ENCODE assay signal across 8 cellular contexts in the genomic region with DNA sequence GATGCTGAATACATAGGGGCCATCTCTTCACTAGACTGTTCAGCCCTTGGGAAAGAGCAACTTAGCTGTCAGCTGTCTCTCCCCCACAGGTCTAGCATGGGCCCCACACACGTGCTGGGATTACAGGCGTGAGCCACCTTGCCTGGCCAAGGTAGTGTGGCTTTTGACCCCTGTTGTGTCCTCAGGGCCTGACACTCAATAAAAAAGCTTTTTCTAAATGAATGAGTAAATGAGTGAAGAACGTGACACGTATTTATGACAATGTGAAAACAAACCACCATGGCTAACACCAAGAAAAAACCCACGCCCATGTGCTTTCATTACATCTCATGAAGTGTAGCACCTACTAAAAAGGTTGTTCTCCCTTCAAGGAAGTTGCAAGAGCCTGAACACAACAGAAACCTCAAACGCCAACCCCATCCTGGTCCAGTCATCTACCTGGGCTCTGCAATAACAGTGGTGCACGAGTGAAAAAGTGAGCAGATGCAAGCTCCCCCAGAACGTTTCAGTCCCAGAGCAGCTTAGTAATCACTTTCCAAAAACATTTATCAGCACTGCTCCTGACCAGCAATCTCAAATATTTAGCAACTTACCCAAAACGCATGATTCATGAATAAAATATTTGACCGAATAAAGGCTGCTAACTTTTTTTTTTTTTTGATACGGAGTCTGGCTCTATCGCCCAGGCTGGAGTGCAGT. TPM values are rescaled to one million over a fixed set of nuclear protein-coding genes. Genes with fewer than 3 reads are reported as not detected.
DNase-seq lines count a peak whose midpoint lies in the region; ATAC-seq, FAIRE-seq and TF ChIP-seq lines count a peak whose summit lies in the region.

No MANE protein-coding gene starts in this region.

- H3K9ac ChIP-seq in SK-N-SH (no peak overlapping the region), colonic mucosa (ENCODE audit: low read depth in 2 of 2, low read length in 2 of 2) (no peak overlapping the region)

- H3K27ac ChIP-seq in SK-N-SH (ENCODE audit: low read depth in 2 of 2, low read length in 1 of 2) (peak overlapping the region in 1 of 2 experiments; percentile 37; a peak in 3 of 4 replicates), colonic mucosa (peak overlapping the region; percentile 25), pancreas (no peak overlapping the region)

- H3K4me3 ChIP-seq in GM12864 (ENCODE audit: low read depth, low read length) (no peak overlapping the region), SK-N-SH (ENCODE audit: low read depth in 2 of 2, low read length in 1 of 2) (no peak overlapping the region), colonic mucosa (no peak overlapping the region), pancreas (no peak overlapping the region)

- peaks cover 0 to 9% of the 10 kb centered on the region in 2 experiments for H3K36me3 ChIP-seq in SK-N-SH (replicated peaks in 1 of 2; ENCODE audit: control insufficient read depth in 1 of 2, insufficient read depth in 2 of 2, low read length in 1 of 2)
- no peaks in the 10 kb centered on the region for H3K36me3 ChIP-seq in colonic mucosa
- no peaks in the 10 kb centered on the region for H3K36me3 ChIP-seq in pancreas

- CTCF ChIA-PET in SK-N-SH (lab: Yijun Ruan, JAX): interaction anchor here (1.4 kb wide), 1 partner anchor 11 kb away, joined by 4 read pairs; no protein-coding TSS in a partner anchor

- no peak overlapping the region for H3K4me3 Mint-ChIP-seq in glutamatergic neuron (ENCODE audit: unreplicated experiment)

- H3F3A ChIP-seq in SK-N-SH (replicated peaks; ENCODE audit: insufficient read depth): peaks cover 14% of the 10 kb centered on the region

- H3K9me3 ChIP-seq in SK-N-SH: no peaks in the 10 kb centered on the region
- H3K9me3 ChIP-seq in colonic mucosa: no peaks in the 10 kb centered on the region
- H3K9me3 ChIP-seq in pancreas: no peaks in the 10 kb centered on the region

- no peak for TF ChIP-seq RAD21 in SK-N-SH (IDR thresholded peaks at IDR 0.05; ENCODE audit: low read length)

- peaks cover 9% of the 10 kb centered on the region for H3K9me3 Mint-ChIP-seq in glutamatergic neuron (ENCODE audit: unreplicated experiment)

- H4K20me1 ChIP-seq in SK-N-SH (ENCODE audit: insufficient read depth): peaks cover 33% of the 10 kb centered on the region

- H3K27me3 ChIP-seq in SK-N-SH (ENCODE audit: insufficient read depth): no peaks in the 10 kb centered on the region
- H3K27me3 ChIP-seq in colonic mucosa: no peaks in the 10 kb centered on the region
- H3K27me3 ChIP-seq in pancreas: no peaks in the 10 kb centered on the region

- POLR2A ChIA-PET in SK-N-SH (lab: Yijun Ruan, JAX): no interaction called here

- H3K27ac Mint-ChIP-seq in glutamatergic neuron (ENCODE audit: unreplicated experiment): no peak overlapping the region

- H3K36me3 Mint-ChIP-seq in glutamatergic neuron (ENCODE audit: unreplicated experiment): no peaks in the 10 kb centered on the region

- DNase-seq in GM12864 (ENCODE audit: low read depth) (peak; percentile 69), HCEC 1CT (peak; percentile 91), SK-N-SH (no peak), colonic mucosa (no peak), pancreas (no peak), glutamatergic neuron (no peak), NCI-H187 treated with DMSO at 0.1 percent for 48 hours (lab: John Stamatoyannopoulos, UW) (no peak)
- DNase-seq in stimulated activated CD4-positive, alpha-beta T cell treated with anti-CD3 and anti-CD28 coated beads, Interleukin-1b, Interleukin-23, amount 100 ng/mL, for 24 hours (ENCODE audit: low read depth in 4 of 4, low spot score in 1 of 4): peak; percentile 37 to 66 (median 53)

- intact Hi-C loops in colonic mucosa (cut with DNase I) (no loop called here), pancreas (cut with DNase I) (no loop called here)

- H3K4me1 ChIP-seq in SK-N-SH (ENCODE audit: control insufficient read depth in 1 of 2, insufficient read depth in 2 of 2, low read depth in 1 of 2, low read length in 1 of 2) (peaks cover 7 to 25% of the 10 kb centered on the region in 2 experiments), colonic mucosa (peaks cover 5% of the 10 kb centered on the region), pancreas (peaks cover under 1 to 25% (median 13%) of the 10 kb centered on the region in 3 donors)

- H2AFZ ChIP-seq in SK-N-SH (ENCODE audit: low read depth): no peak overlapping the region

- 35% methylated on average over 12 of the region's 12 CpGs for WGBS in SK-N-SH (ENCODE audit: low lambda C conversion rate)
- 52 to 61% methylated on average over 12 of the region's 12 CpGs for WGBS in pancreas, 2 donors

- H3K4me2 ChIP-seq in SK-N-SH: peak overlapping the region; percentile 67

- TF ChIP-seq CTCF in GM12864 (IDR thresholded peaks at IDR 0.05; ENCODE audit: low read depth, low read length, missing control alignments) (no peak), SK-N-SH (IDR thresholded peaks at IDR 0.05) (no peak), colonic mucosa (IDR thresholded peaks at IDR 0.05) (no peak), pancreas (IDR thresholded peaks at IDR 0.05) (no peak), glutamatergic neuron (IDR thresholded peaks at IDR 0.05; ENCODE audit: partially characterized antibody, unreplicated experiment) (no peak)

- peaks cover 87% of the 10 kb centered on the region for H3K79me2 ChIP-seq in SK-N-SH (ENCODE audit: insufficient read depth)

- no peak for ATAC-seq in pancreas

- peaks cover 5% of the 10 kb centered on the region for H3K4me1 Mint-ChIP-seq in glutamatergic neuron (ENCODE audit: low read depth, unreplicated experiment)

- peaks cover 3% of the 10 kb centered on the region for H3K27me3 Mint-ChIP-seq in glutamatergic neuron (ENCODE audit: unreplicated experiment)

- TF ChIP-seq EP300 in SK-N-SH (IDR thresholded peaks at IDR 0.05; ENCODE audit: borderline replicate concordance in 1 of 2, low read depth in 1 of 2, low read length in 1 of 2): peak in 1 of 2 experiments; percentile 43; a peak in 1 of 4 replicates

- H3K9me2 ChIP-seq in SK-N-SH: no peaks in the 10 kb centered on the region

- FAIRE-seq in pancreas (lab: Jason Lieb, UNC): no peak

TF ChIP-seq in SK-N-SH, 30 proteins besides CTCF, POLR2A, EP300 and RAD21 (continues in another document):
- TF ChIP-seq TCF12 (IDR thresholded peaks at IDR 0.05): peak; percentile 58; the same call in 1 of the 2 replicates
- 0 out of 2 replicates have a peak, but pooled peaks have one; percentile 28 for TF ChIP-seq RXRA (IDR thresholded peaks at IDR 0.05; ENCODE audit: borderline replicate concordance, low read depth)
- no peak for TF ChIP-seq SMC3 (IDR thresholded peaks at IDR 0.05; ENCODE audit: low read depth, low read length)
- TF ChIP-seq FOSL2 (IDR thresholded peaks at IDR 0.05; ENCODE audit: borderline replicate concordance, low read depth): peak; percentile 69
- TF ChIP-seq JUND (IDR thresholded peaks at IDR 0.05): peak; percentile 92
- TF ChIP-seq, protein P1, sequence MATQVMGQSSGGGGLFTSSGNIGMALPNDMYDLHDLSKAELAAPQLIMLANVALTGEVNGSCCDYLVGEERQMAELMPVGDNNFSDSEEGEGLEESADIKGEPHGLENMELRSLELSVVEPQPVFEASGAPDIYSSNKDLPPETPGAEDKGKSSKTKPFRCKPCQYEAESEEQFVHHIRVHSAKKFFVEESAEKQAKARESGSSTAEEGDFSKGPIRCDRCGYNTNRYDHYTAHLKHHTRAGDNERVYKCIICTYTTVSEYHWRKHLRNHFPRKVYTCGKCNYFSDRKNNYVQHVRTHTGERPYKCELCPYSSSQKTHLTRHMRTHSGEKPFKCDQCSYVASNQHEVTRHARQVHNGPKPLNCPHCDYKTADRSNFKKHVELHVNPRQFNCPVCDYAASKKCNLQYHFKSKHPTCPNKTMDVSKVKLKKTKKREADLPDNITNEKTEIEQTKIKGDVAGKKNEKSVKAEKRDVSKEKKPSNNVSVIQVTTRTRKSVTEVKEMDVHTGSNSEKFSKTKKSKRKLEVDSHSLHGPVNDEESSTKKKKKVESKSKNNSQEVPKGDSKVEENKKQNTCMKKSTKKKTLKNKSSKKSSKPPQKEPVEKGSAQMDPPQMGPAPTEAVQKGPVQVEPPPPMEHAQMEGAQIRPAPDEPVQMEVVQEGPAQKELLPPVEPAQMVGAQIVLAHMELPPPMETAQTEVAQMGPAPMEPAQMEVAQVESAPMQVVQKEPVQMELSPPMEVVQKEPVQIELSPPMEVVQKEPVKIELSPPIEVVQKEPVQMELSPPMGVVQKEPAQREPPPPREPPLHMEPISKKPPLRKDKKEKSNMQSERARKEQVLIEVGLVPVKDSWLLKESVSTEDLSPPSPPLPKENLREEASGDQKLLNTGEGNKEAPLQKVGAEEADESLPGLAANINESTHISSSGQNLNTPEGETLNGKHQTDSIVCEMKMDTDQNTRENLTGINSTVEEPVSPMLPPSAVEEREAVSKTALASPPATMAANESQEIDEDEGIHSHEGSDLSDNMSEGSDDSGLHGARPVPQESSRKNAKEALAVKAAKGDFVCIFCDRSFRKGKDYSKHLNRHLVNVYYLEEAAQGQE (IDR thresholded peaks at IDR 0.05; ENCODE audit: low read depth, low read length): no peak
- no peak for TF ChIP-seq GABPA (IDR thresholded peaks at IDR 0.05; ENCODE audit: low read depth)
- TF ChIP-seq TEAD4 (IDR thresholded peaks at IDR 0.05; ENCODE audit: borderline replicate concordance, insufficient read depth): peak; percentile 82
- TF ChIP-seq ELF1 (IDR thresholded peaks at IDR 0.05): no peak
- TF ChIP-seq, protein P2, sequence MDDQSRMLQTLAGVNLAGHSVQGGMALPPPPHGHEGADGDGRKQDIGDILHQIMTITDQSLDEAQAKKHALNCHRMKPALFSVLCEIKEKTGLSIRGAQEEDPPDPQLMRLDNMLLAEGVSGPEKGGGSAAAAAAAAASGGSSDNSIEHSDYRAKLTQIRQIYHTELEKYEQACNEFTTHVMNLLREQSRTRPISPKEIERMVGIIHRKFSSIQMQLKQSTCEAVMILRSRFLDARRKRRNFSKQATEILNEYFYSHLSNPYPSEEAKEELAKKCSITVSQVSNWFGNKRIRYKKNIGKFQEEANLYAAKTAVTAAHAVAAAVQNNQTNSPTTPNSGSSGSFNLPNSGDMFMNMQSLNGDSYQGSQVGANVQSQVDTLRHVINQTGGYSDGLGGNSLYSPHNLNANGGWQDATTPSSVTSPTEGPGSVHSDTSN (IDR thresholded peaks at IDR 0.05): peak; percentile 69
- no peak for TF ChIP-seq FOXJ3 (CRISPR knock-in tag; IDR thresholded peaks at IDR 0.05)

RNA-seq across cellular contexts. Expression of a gene that starts 3.4 kb away (rescaled TPM):
- polyA plus RNA-seq in SK-N-SH (2012; rRNA removed) (21.7 and 31.8 TPM in 2 replicates), pancreas (1 to 10 TPM; 5.5 to 8.2 TPM)
- 15.7 and 16.0 TPM in 2 replicates for polyA plus RNA-seq in SK-N-SH (2012; cell fraction: cytosol; rRNA removed)
- 65.9 and 69.2 TPM in 2 replicates for polyA plus RNA-seq in SK-N-SH (2012; cell fraction: nucleus; rRNA removed)
- total RNA-seq in colonic mucosa (10 to 100 TPM; 50.0 to 63.5 TPM), pancreas (10 to 100 TPM; 13.5 to 25.9 (median 17.1) TPM), glutamatergic neuron (ENCODE audit: unreplicated experiment) (33.0 TPM)

RNA-seq across cellular contexts. Expression of a gene that starts 15.5 kb away (rescaled TPM):
- polyA plus RNA-seq in SK-N-SH (2012; rRNA removed) (12.9 and 14.5 TPM in 2 replicates), pancreas (10 to 100 TPM in 1 of 2 donors, 1 to 10 TPM in 1; 5.9 to 12.7 TPM)
- polyA plus RNA-seq in SK-N-SH (2012; cell fraction: cytosol; rRNA removed): 19.2 and 20.2 TPM in 2 replicates
- polyA plus RNA-seq in SK-N-SH (2012; cell fraction: nucleus; rRNA removed): 5.5 and 8.1 TPM in 2 replicates
- total RNA-seq in colonic mucosa (10 to 100 TPM; 40.8 to 49.4 TPM), pancreas (10 to 100 TPM in 3 of 6 donors, 1 to 10 TPM in 3; 6.8 to 11.5 (median 9.6) TPM), glutamatergic neuron (ENCODE audit: unreplicated experiment) (37.3 TPM)

Comparison
In these comparisons a context has a peak if more than half of its experiments do, and no peak if none do; other contexts are left out.
1. DNase-seq: peak in GM12864 (single experiment), HCEC 1CT (single experiment) and stimulated activated CD4-positive, alpha-beta T cell treated with anti-CD3 and anti-CD28 coated beads, Interleukin-1b, Interleukin-23, amount 100 ng/mL, for 24 hours (4 of 4); none in SK-N-SH (single experiment), colonic mucosa (single experiment), pancreas (0 of 6), glutamatergic neuron (single experiment) and NCI-H187 treated with DMSO at 0.1 percent for 48 hours (single experiment).